In genomic region chr5:72063219-72063819, GRCh38 we compare ENCODE assay signal across 12 cellular contexts. TPM values are rescaled to one million over a fixed set of nuclear protein-coding genes. Genes with fewer than 3 reads are reported as not detected.
DNase-seq lines count a peak whose midpoint lies in the region; TF ChIP-seq lines count a peak whose summit lies in the region.
"Had no signal": no experiment of that assay in that cellular context is flagged by ENCODE, and none has a peak within 500 bp of the region (broad histone marks: within the 10 kb centered on the region; RNA-seq: fewer than 3 reads in every experiment).

No MANE protein-coding gene starts in this region.

- no peak for TF ChIP-seq RAD21 in liver (IDR thresholded peaks at IDR 0.05)

- no peaks in the 10 kb centered on the region for H3K36me3 Mint-ChIP-seq in activated T-helper 1 cell treated with anti-CD3 and anti-CD28 coated beads, Interleukin-12 subunit alpha, Interleukin-12 subunit beta, Interleukin-2, Interleukin-4 antibody, amounts not matched to agents 30 ng/mL and 10 ng/mL and 1 ng/mL, durations not matched to agents 14 hours and 24 hours and 36 hours (ENCODE audit: low read depth)
- H3K36me3 Mint-ChIP-seq in activated T-helper 2 cell treated with anti-CD3 and anti-CD28 coated beads, Interferon-gamma antibody, Interleukin-2, Interleukin-4, amounts not matched to agents 10 μg/mL and 5 μg/mL and 100 μg/mL, durations not matched to agents 14 hours and 24 hours and 36 hours (ENCODE audit: low read depth): no peaks in the 10 kb centered on the region

- H3K4me1 Mint-ChIP-seq in activated T-helper 1 cell treated with anti-CD3 and anti-CD28 coated beads, Interleukin-12 subunit alpha, Interleukin-12 subunit beta, Interleukin-2, Interleukin-4 antibody, amounts not matched to agents 30 ng/mL and 10 ng/mL and 1 ng/mL, durations not matched to agents 14 hours and 24 hours and 36 hours (ENCODE audit: low read depth): no peaks in the 10 kb centered on the region
- no peaks in the 10 kb centered on the region for H3K4me1 Mint-ChIP-seq in activated T-helper 2 cell treated with anti-CD3 and anti-CD28 coated beads, Interferon-gamma antibody, Interleukin-2, Interleukin-4, amounts not matched to agents 10 μg/mL and 5 μg/mL and 100 μg/mL, durations not matched to agents 14 hours and 24 hours and 36 hours (ENCODE audit: low read depth)
- H3K4me1 Mint-ChIP-seq: central memory CD8-positive, alpha-beta T cell had no signal

- WGBS in liver: 31% methylated on average over 7 of the region's 7 CpGs

- intact Hi-C loops in activated T-helper 1 cell treated with anti-CD3 and anti-CD28 coated beads, Interleukin-12 subunit alpha, Interleukin-12 subunit beta, Interleukin-2, Interleukin-4 antibody, amounts not matched to agents 30 ng/mL and 10 ng/mL and 1 ng/mL, durations not matched to agents 14 hours and 24 hours and 36 hours (cut with micrococcal nuclease): no loop called here
- intact Hi-C loops in activated T-helper 2 cell treated with anti-CD3 and anti-CD28 coated beads, Interferon-gamma antibody, Interleukin-2, Interleukin-4, amounts not matched to agents 10 μg/mL and 5 μg/mL and 100 μg/mL, durations not matched to agents 14 hours and 24 hours and 36 hours (cut with micrococcal nuclease): no loop called here

- H3K27ac Mint-ChIP-seq in activated T-helper 1 cell treated with anti-CD3 and anti-CD28 coated beads, Interleukin-12 subunit alpha, Interleukin-12 subunit beta, Interleukin-2, Interleukin-4 antibody, amounts not matched to agents 30 ng/mL and 10 ng/mL and 1 ng/mL, durations not matched to agents 14 hours and 24 hours and 36 hours: no peak overlapping the region
- no peak overlapping the region for H3K27ac Mint-ChIP-seq in activated T-helper 2 cell treated with anti-CD3 and anti-CD28 coated beads, Interferon-gamma antibody, Interleukin-2, Interleukin-4, amounts not matched to agents 10 μg/mL and 5 μg/mL and 100 μg/mL, durations not matched to agents 14 hours and 24 hours and 36 hours

- H3K4me3 ChIP-seq in liver (ENCODE audit: low read depth in 1 of 3, low read length in 3 of 3): no peak overlapping the region
- H3K4me3 ChIP-seq: prostate gland had no signal

- no peak for TF ChIP-seq CTCF in liver (IDR thresholded peaks at IDR 0.05; ENCODE audit: low read depth, low read length, missing input control)

- H3K9me3 Mint-ChIP-seq in activated T-helper 1 cell treated with anti-CD3 and anti-CD28 coated beads, Interleukin-12 subunit alpha, Interleukin-12 subunit beta, Interleukin-2, Interleukin-4 antibody, amounts not matched to agents 30 ng/mL and 10 ng/mL and 1 ng/mL, durations not matched to agents 14 hours and 24 hours and 36 hours: no peaks in the 10 kb centered on the region
- no peaks in the 10 kb centered on the region for H3K9me3 Mint-ChIP-seq in activated T-helper 2 cell treated with anti-CD3 and anti-CD28 coated beads, Interferon-gamma antibody, Interleukin-2, Interleukin-4, amounts not matched to agents 10 μg/mL and 5 μg/mL and 100 μg/mL, durations not matched to agents 14 hours and 24 hours and 36 hours
- H3K9me3 Mint-ChIP-seq: central memory CD8-positive, alpha-beta T cell had no signal

- H3K27ac ChIP-seq in liver (ENCODE audit: low read depth in 1 of 2, low read length in 2 of 2): no peak overlapping the region
- H3K27ac ChIP-seq: prostate gland, VCaP had no signal

- no peaks in the 10 kb centered on the region for H3K4me1 ChIP-seq in liver (ENCODE audit: control insufficient read depth in 4 of 4, insufficient read depth in 4 of 4, low read length in 3 of 4)
- H3K4me1 ChIP-seq: prostate gland had no signal

- H3K27me3 ChIP-seq in liver (ENCODE audit: control insufficient read depth in 4 of 4, insufficient read depth in 4 of 4, low read length in 3 of 4): peaks cover 0 to 5% (median 0%) of the 10 kb centered on the region in 4 donors

- H3K9ac ChIP-seq in liver (ENCODE audit: low read depth in 1 of 2, low read length in 2 of 2): no peak overlapping the region

- H3K27me3 Mint-ChIP-seq in activated T-helper 1 cell treated with anti-CD3 and anti-CD28 coated beads, Interleukin-12 subunit alpha, Interleukin-12 subunit beta, Interleukin-2, Interleukin-4 antibody, amounts not matched to agents 30 ng/mL and 10 ng/mL and 1 ng/mL, durations not matched to agents 14 hours and 24 hours and 36 hours (ENCODE audit: insufficient read depth): no peaks in the 10 kb centered on the region
- no peaks in the 10 kb centered on the region for H3K27me3 Mint-ChIP-seq in activated T-helper 2 cell treated with anti-CD3 and anti-CD28 coated beads, Interferon-gamma antibody, Interleukin-2, Interleukin-4, amounts not matched to agents 10 μg/mL and 5 μg/mL and 100 μg/mL, durations not matched to agents 14 hours and 24 hours and 36 hours (ENCODE audit: low read depth)

- peak; percentile 26 for DNase-seq in DMS53 (lab: John Stamatoyannopoulos, UW)
- DNase-seq in DMS53 treated with DMSO at 0.1 percent for 48 hours (lab: John Stamatoyannopoulos, UW; ENCODE audit: unreplicated experiment): no peak
- peak; percentile 19 for DNase-seq in KG1 (lab: John Stamatoyannopoulos, UW)
- DNase-seq in amniotic epithelial cell (ENCODE audit: low read depth): peak; percentile 35
- DNase-seq in pons (ENCODE audit: low spot score): no peak
- DNase-seq in activated T-helper 1 cell treated with anti-CD3 and anti-CD28 coated beads, Interleukin-12 subunit alpha, Interleukin-12 subunit beta, Interleukin-2, Interleukin-4 antibody, amounts not matched to agents 30 ng/mL and 10 ng/mL and 1 ng/mL, durations not matched to agents 14 hours and 24 hours and 36 hours (ENCODE audit: low spot score): no peak
- no peak for DNase-seq in activated T-helper 2 cell treated with anti-CD3 and anti-CD28 coated beads, Interferon-gamma antibody, Interleukin-2, Interleukin-4, amounts not matched to agents 10 μg/mL and 5 μg/mL and 100 μg/mL, durations not matched to agents 14 hours and 24 hours and 36 hours (ENCODE audit: low spot score)
- DNase-seq: NCI-H524 had no signal

- no peak overlapping the region for H3K4me3 Mint-ChIP-seq in activated T-helper 1 cell treated with anti-CD3 and anti-CD28 coated beads, Interleukin-12 subunit alpha, Interleukin-12 subunit beta, Interleukin-2, Interleukin-4 antibody, amounts not matched to agents 30 ng/mL and 10 ng/mL and 1 ng/mL, durations not matched to agents 14 hours and 24 hours and 36 hours
- no peak overlapping the region for H3K4me3 Mint-ChIP-seq in activated T-helper 2 cell treated with anti-CD3 and anti-CD28 coated beads, Interferon-gamma antibody, Interleukin-2, Interleukin-4, amounts not matched to agents 10 μg/mL and 5 μg/mL and 100 μg/mL, durations not matched to agents 14 hours and 24 hours and 36 hours (ENCODE audit: low read depth)
- H3K4me3 Mint-ChIP-seq: central memory CD8-positive, alpha-beta T cell had no signal

- H3K36me3 ChIP-seq in liver (ENCODE audit: control insufficient read depth in 4 of 4, insufficient read depth in 3 of 4, low read depth in 1 of 4, low read length in 3 of 4): no peaks in the 10 kb centered on the region
- H3K36me3 ChIP-seq: prostate gland had no signal

- H3K9me3 ChIP-seq in liver (ENCODE audit: control insufficient read depth in 4 of 4, low read length in 3 of 4): no peaks in the 10 kb centered on the region
- H3K9me3 ChIP-seq: prostate gland had no signal

TF ChIP-seq in liver, 16 proteins besides CTCF, POLR2A, EP300 and RAD21:
- no peak for TF ChIP-seq TAF1 (conservative IDR thresholded peaks at IDR 0.05)
- TF ChIP-seq, protein P1, sequence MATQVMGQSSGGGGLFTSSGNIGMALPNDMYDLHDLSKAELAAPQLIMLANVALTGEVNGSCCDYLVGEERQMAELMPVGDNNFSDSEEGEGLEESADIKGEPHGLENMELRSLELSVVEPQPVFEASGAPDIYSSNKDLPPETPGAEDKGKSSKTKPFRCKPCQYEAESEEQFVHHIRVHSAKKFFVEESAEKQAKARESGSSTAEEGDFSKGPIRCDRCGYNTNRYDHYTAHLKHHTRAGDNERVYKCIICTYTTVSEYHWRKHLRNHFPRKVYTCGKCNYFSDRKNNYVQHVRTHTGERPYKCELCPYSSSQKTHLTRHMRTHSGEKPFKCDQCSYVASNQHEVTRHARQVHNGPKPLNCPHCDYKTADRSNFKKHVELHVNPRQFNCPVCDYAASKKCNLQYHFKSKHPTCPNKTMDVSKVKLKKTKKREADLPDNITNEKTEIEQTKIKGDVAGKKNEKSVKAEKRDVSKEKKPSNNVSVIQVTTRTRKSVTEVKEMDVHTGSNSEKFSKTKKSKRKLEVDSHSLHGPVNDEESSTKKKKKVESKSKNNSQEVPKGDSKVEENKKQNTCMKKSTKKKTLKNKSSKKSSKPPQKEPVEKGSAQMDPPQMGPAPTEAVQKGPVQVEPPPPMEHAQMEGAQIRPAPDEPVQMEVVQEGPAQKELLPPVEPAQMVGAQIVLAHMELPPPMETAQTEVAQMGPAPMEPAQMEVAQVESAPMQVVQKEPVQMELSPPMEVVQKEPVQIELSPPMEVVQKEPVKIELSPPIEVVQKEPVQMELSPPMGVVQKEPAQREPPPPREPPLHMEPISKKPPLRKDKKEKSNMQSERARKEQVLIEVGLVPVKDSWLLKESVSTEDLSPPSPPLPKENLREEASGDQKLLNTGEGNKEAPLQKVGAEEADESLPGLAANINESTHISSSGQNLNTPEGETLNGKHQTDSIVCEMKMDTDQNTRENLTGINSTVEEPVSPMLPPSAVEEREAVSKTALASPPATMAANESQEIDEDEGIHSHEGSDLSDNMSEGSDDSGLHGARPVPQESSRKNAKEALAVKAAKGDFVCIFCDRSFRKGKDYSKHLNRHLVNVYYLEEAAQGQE (IDR thresholded peaks at IDR 0.05): peak; percentile 98
TF ChIP-seq in liver: peak in this region for 1.

RNA-seq across cellular contexts. Expression of gene MAP1B, which starts 44.0 kb away (rescaled TPM):
- 1 to 10 TPM in 1 of 2 donors, under 1 TPM in 1; 0.93 to 5.0 TPM for total RNA-seq in liver
- 1 to 10 TPM in 1 of 2 donors, under 1 TPM in 1; 0.58 to 3.2 TPM for polyA plus RNA-seq in liver
- not detected in 2 replicates for total RNA-seq in activated T-helper 1 cell treated with anti-CD3 and anti-CD28 coated beads, Interleukin-12 subunit alpha, Interleukin-12 subunit beta, Interleukin-2, Interleukin-4 antibody, amounts not matched to agents 30 ng/mL and 10 ng/mL and 1 ng/mL, durations not matched to agents 14 hours and 24 hours and 36 hours
- total RNA-seq in activated T-helper 2 cell treated with anti-CD3 and anti-CD28 coated beads, Interferon-gamma antibody, Interleukin-2, Interleukin-4, amounts not matched to agents 10 μg/mL and 5 μg/mL and 100 μg/mL, durations not matched to agents 14 hours and 24 hours and 36 hours: 0.32 and 0.57 TPM in 2 replicates

Comparison
In these comparisons a context has a peak if more than half of its experiments do, and no peak if none do; other contexts are left out.
1. DNase-seq: peak in DMS53 (single experiment), KG1 (single experiment) and amniotic epithelial cell (single experiment); none in DMS53 treated with DMSO at 0.1 percent for 48 hours (single experiment), pons (single experiment), activated T-helper 1 cell treated with anti-CD3 and anti-CD28 coated beads, Interleukin-12 subunit alpha, Interleukin-12 subunit beta, Interleukin-2, Interleukin-4 antibody, amounts not matched to agents 30 ng/mL and 10 ng/mL and 1 ng/mL, durations not matched to agents 14 hours and 24 hours and 36 hours (single experiment) and activated T-helper 2 cell treated with anti-CD3 and anti-CD28 coated beads, Interferon-gamma antibody, Interleukin-2, Interleukin-4, amounts not matched to agents 10 μg/mL and 5 μg/mL and 100 μg/mL, durations not matched to agents 14 hours and 24 hours and 36 hours (single experiment).